In genomic region chr15:74727727-74728126, GRCh38 we compare ENCODE assay signal across 21 cellular contexts. TPM values are rescaled to one million over a fixed set of nuclear protein-coding genes. Genes with fewer than 3 reads are reported as not detected.
DNase-seq lines count a peak whose midpoint lies in the region; ATAC-seq and TF ChIP-seq lines count a peak whose summit lies in the region.
"Had no signal": no experiment of that assay in that cellular context is flagged by ENCODE, and none has a peak within 500 bp of the region (broad histone marks: within the 10 kb centered on the region; RNA-seq: fewer than 3 reads in every experiment).

No MANE protein-coding gene starts in this region.

- H3K36me3 ChIP-seq in breast epithelium (no peaks in the 10 kb centered on the region), testis (ENCODE audit: low read depth, missing control alignments) (no peaks in the 10 kb centered on the region), prostate gland (no peaks in the 10 kb centered on the region)
- H3K36me3 ChIP-seq: neutrophil, vagina had no signal

- no peak for TF ChIP-seq POLR2A in breast epithelium (IDR thresholded peaks at IDR 0.05)
- no peak for TF ChIP-seq POLR2A in testis (IDR thresholded peaks at IDR 0.05)
- TF ChIP-seq POLR2A in prostate gland (IDR thresholded peaks at IDR 0.05): no peak

- DNase-seq in MCF 10A (ENCODE audit: unreplicated experiment) (peak; percentile 6), breast epithelium (ENCODE audit: low spot score in 2 of 2) (no peak), NCI-H524 (lab: John Stamatoyannopoulos, UW) (peak; percentile 9 to 48), left ventricle myocardium superior (peak; percentile 51), testis (peak; percentile 19), prostate gland (ENCODE audit: low spot score) (no peak), HuH-7 (ENCODE audit: low spot score) (no peak)
- DNase-seq: activated naive CD8-positive, alpha-beta T cell treated with anti-CD3 and anti-CD28 coated beads, Interleukin-2, amount 50 U/mL, for 24 hours; AML-193; central memory CD4-positive, alpha-beta T cell; foreskin melanocyte; HCEC 1CT; NCI-H1092 treated with DMSO at 0.1 percent for 48 hours; NCI-H2227 treated with DMSO at 0.1 percent for 48 hours; PC-9; stimulated activated naive CD4-positive, alpha-beta T cell treated with Interleukin-2 at 50 U/mL for 16 hours had no signal

- ATAC-seq in left ventricle myocardium superior (peak; percentile 82), HG03565 (IDR thresholded peaks at IDR 0.05; ENCODE audit: unreplicated experiment) (no peak)
- ATAC-seq: activated naive CD8-positive, alpha-beta T cell treated with anti-CD3 and anti-CD28 coated beads, Interleukin-2, amount 50 U/mL, for 24 hours; WTC11 had no signal

- BruUV-seq in MCF 10A (replicated peaks; lab: Mats Ljungman, UMichigan): no TSS peak

- TF ChIP-seq CTCF in MCF 10A (IDR thresholded peaks at IDR 0.05; ENCODE audit: unreplicated experiment) (no peak), breast epithelium (IDR thresholded peaks at IDR 0.05) (no peak), testis (IDR thresholded peaks at IDR 0.05) (no peak), prostate gland (IDR thresholded peaks at IDR 0.05) (no peak)

- H3K4me3 Mint-ChIP-seq in MCF 10A (ENCODE audit: unreplicated experiment): no peak overlapping the region

- H3K4me3 ChIP-seq in breast epithelium: no peak overlapping the region
- no peak overlapping the region for H3K4me3 ChIP-seq in testis
- no peak overlapping the region for H3K4me3 ChIP-seq in prostate gland
- H3K4me3 ChIP-seq: PC-9, vagina had no signal

- H3K36me3 Mint-ChIP-seq in MCF 10A (ENCODE audit: insufficient read depth, unreplicated experiment): no peaks in the 10 kb centered on the region
- H3K36me3 Mint-ChIP-seq: WTC11 had no signal

- H3K27ac ChIP-seq in breast epithelium (no peak overlapping the region), testis (no peak overlapping the region), prostate gland (no peak overlapping the region)
- H3K27ac ChIP-seq: neutrophil, PC-9, vagina had no signal

- no peak overlapping the region for H3K27ac Mint-ChIP-seq in MCF 10A (ENCODE audit: low read depth, unreplicated experiment)
- H3K27ac Mint-ChIP-seq: activated naive CD8-positive, alpha-beta T cell treated with anti-CD3 and anti-CD28 coated beads, Interleukin-2, amount 50 U/mL, for 24 hours; IgD-negative memory B cell; WTC11 had no signal

- H3K27me3 ChIP-seq in breast epithelium: peaks cover 0 to 25% of the 10 kb centered on the region in 2 donors
- H3K27me3 ChIP-seq in testis: no peaks in the 10 kb centered on the region
- peaks cover 6% of the 10 kb centered on the region for H3K27me3 ChIP-seq in prostate gland (replicated peaks; ENCODE audit: insufficient read depth)
- H3K27me3 ChIP-seq: vagina had no signal

- POLR2A ChIA-PET in MCF 10A (lab: Yijun Ruan, JAX): no interaction called here

- 46 to 48% methylated on average over 6 to 7 of the region's 7 CpGs for WGBS in testis, 2 donors
- 72% methylated on average over 7 of the region's 7 CpGs for WGBS in prostate gland

- H3K9me3 ChIP-seq in breast epithelium (no peaks in the 10 kb centered on the region), testis (no peaks in the 10 kb centered on the region), prostate gland (no peaks in the 10 kb centered on the region)
- H3K9me3 ChIP-seq: neutrophil, vagina had no signal

- no peaks in the 10 kb centered on the region for H3K9me3 Mint-ChIP-seq in MCF 10A (ENCODE audit: unreplicated experiment)
- H3K9me3 Mint-ChIP-seq: activated naive CD8-positive, alpha-beta T cell treated with anti-CD3 and anti-CD28 coated beads, Interleukin-2, amount 50 U/mL, for 24 hours; WTC11 had no signal

- H3K27me3 Mint-ChIP-seq in MCF 10A (ENCODE audit: insufficient read depth, unreplicated experiment): no peaks in the 10 kb centered on the region

- CTCF ChIA-PET in MCF 10A (lab: Yijun Ruan, JAX): interaction anchor here (0.6 kb wide), 1 partner anchor 224 kb away, joined by 4 read pairs; no protein-coding TSS in a partner anchor

- H3K4me1 ChIP-seq in breast epithelium: no peaks in the 10 kb centered on the region
- peaks cover 12% of the 10 kb centered on the region for H3K4me1 ChIP-seq in testis
- no peaks in the 10 kb centered on the region for H3K4me1 ChIP-seq in prostate gland (replicated peaks)

- intact Hi-C loops in MCF 10A (cut with micrococcal nuclease) (no loop called here), breast epithelium (cut with DNase I; ENCODE audit: low total_unique reads) (no loop called here), left ventricle myocardium superior (cut with micrococcal nuclease) (no loop called here), testis (cut with DNase I; ENCODE audit: low total_unique reads) (no loop called here), prostate gland (cut with DNase I) (no loop called here)

- no peaks in the 10 kb centered on the region for H3K4me1 Mint-ChIP-seq in MCF 10A (ENCODE audit: insufficient read depth, unreplicated experiment)

RNA-seq across cellular contexts. Expression of gene CYP1A1, which starts 2.4 kb away (rescaled TPM):
- total RNA-seq in MCF 10A (2022): not detected in 2 replicates
- total RNA-seq in breast epithelium: 10 to 100 TPM in 1 of 3 donors, 1 to 10 TPM in 1, under 1 TPM in 1; 0.80 to 32.1 (median 4.8) TPM
- total RNA-seq in left ventricle myocardium superior: 0.45 TPM
- under 1 TPM; 0.19 to 0.31 TPM for total RNA-seq in testis
- polyA plus RNA-seq in testis (ENCODE audit: insufficient read depth, low read depth, low replicate concordance): 5.6 TPM
- total RNA-seq in prostate gland: 1 to 10 TPM in 1 of 2 donors, under 1 TPM in 1; 0.57 to 6.9 TPM
- polyA plus RNA-seq: IgD-negative memory B cell had no signal

RNA-seq across cellular contexts. Expression of gene CYP1A2, which starts 20.9 kb away (rescaled TPM):
- total RNA-seq in MCF 10A (2022): not detected in 2 replicates
- not detected for total RNA-seq in breast epithelium
- total RNA-seq in left ventricle myocardium superior: not detected
- under 1 TPM; 0.12 to 0.31 TPM for total RNA-seq in testis
- polyA plus RNA-seq in testis (ENCODE audit: insufficient read depth, low read depth, low replicate concordance): not detected
- total RNA-seq in prostate gland: under 1 TPM in 1 of 2 donors, not detected in 1; 0.46 TPM
- total RNA-seq: PC-9, vagina, WTC11 had no signal
- polyA plus RNA-seq: IgD-negative memory B cell had no signal

RNA-seq across cellular contexts. Expression of gene EDC3, which starts 31.9 kb away (rescaled TPM):
- total RNA-seq in MCF 10A (2022) (42.8 and 53.3 TPM in 2 replicates), breast epithelium (10 to 100 TPM; 13.8 to 21.7 (median 20.3) TPM), left ventricle myocardium superior (16.1 TPM), testis (10 to 100 TPM; 53.8 to 56.5 TPM), prostate gland (10 to 100 TPM; 20.6 to 36.8 TPM)
- 96.0 TPM for polyA plus RNA-seq in testis (ENCODE audit: insufficient read depth, low read depth, low replicate concordance)

RNA-seq across cellular contexts. Expression of gene CSK, which starts 54.2 kb away (rescaled TPM):
- total RNA-seq in MCF 10A (2022): 50.4 and 65.3 TPM in 2 replicates
- total RNA-seq in breast epithelium: 10 to 100 TPM; 18.7 to 26.2 (median 18.7) TPM
- 45.8 TPM for total RNA-seq in left ventricle myocardium superior
- 10 to 100 TPM; 41.5 to 43.1 TPM for total RNA-seq in testis
- polyA plus RNA-seq in testis (ENCODE audit: insufficient read depth, low read depth, low replicate concordance): 45.6 TPM
- total RNA-seq in prostate gland: 10 to 100 TPM; 45.3 to 57.0 TPM

Comparison
In these comparisons a context has a peak if more than half of its experiments do, and no peak if none do; other contexts are left out.
1. DNase-seq: peak in MCF 10A (single experiment), NCI-H524 (2 of 2), left ventricle myocardium superior (single experiment) and testis (single experiment); none in breast epithelium (0 of 2), prostate gland (single experiment) and HuH-7 (single experiment).